ENCODE assay signal across 8 cellular contexts in genomic region chr1:179105393-179105792, GRCh38. TPM values are rescaled to one million over a fixed set of nuclear protein-coding genes. Genes with fewer than 3 reads are reported as not detected.
DNase-seq lines count a peak whose midpoint lies in the region; ATAC-seq, FAIRE-seq and TF ChIP-seq lines count a peak whose summit lies in the region.

No MANE protein-coding gene starts in this region.

- H3K36me3 Mint-ChIP-seq in H9 (ENCODE audit: insufficient read depth in 1 of 3, low read depth in 3 of 3), result peaks cover 14 to 42% (median 31%) of the 10 kb centered on the region in 3 experiments; a peak in 6 of 7 replicates
- peaks cover 30% of the 10 kb centered on the region for H3K36me3 Mint-ChIP-seq in astrocyte (ENCODE audit: low read depth, unreplicated experiment)

- no peaks in the 10 kb centered on the region for H3K23me2 ChIP-seq in H9 (ENCODE audit: insufficient read length, low read depth, low read length, poor library complexity, severe bottlenecking)

- WGBS in H9 (ENCODE audit: extremely low coverage, insufficient read length, low lambda C conversion rate), result no CpG with 5 or more reads among the region's 7 CpGs

- H3K9me3 ChIP-seq in BE2C (no peaks in the 10 kb centered on the region), H9 (ENCODE audit: control insufficient read depth, low read depth, low read length) (no peaks in the 10 kb centered on the region), astrocyte (ENCODE audit: insufficient read depth, low read depth, low read length) (no peaks in the 10 kb centered on the region), gastrocnemius medialis (no peaks in the 10 kb centered on the region)

- no peak overlapping the region for H3K14ac ChIP-seq in H9 (ENCODE audit: insufficient read depth, low read length)

- peak overlapping the region in 1 of 3 experiments; percentile 80; a peak in 2 of 7 replicates for H3K27ac Mint-ChIP-seq in H9
- no peak overlapping the region for H3K27ac Mint-ChIP-seq in astrocyte (ENCODE audit: unreplicated experiment)

- H3K4me3 ChIP-seq in BE2C (ENCODE audit: low read depth, low read length) (no peak overlapping the region), astrocyte (ENCODE audit: insufficient read depth, low read depth, low read length) (no peak overlapping the region), gastrocnemius medialis (no peak overlapping the region)

- in situ Hi-C loops in gastrocnemius medialis (cut with MboI; ENCODE audit: low sequenced_read_pairs in 4 of 4), result no loop called here

- H2BK5ac ChIP-seq in H9 (ENCODE audit: insufficient read length, low read length), result no peak overlapping the region

- H4K91ac ChIP-seq in H9 (ENCODE audit: insufficient read length, low read depth, low read length), result no peak overlapping the region

- no peak overlapping the region for H4K8ac ChIP-seq in H9 (replicated peaks; ENCODE audit: insufficient read length, low read depth, low read length)

- H3K4me1 Mint-ChIP-seq in H9 (peaks cover 12 to 16% of the 10 kb centered on the region in 2 experiments), astrocyte (ENCODE audit: low read depth, unreplicated experiment) (peaks cover 6% of the 10 kb centered on the region)

- H3K27me3 Mint-ChIP-seq in H9 (ENCODE audit: low read depth) (no peaks in the 10 kb centered on the region; the same call in 1 of the 2 replicates), astrocyte (ENCODE audit: low read depth, unreplicated experiment) (no peaks in the 10 kb centered on the region)

- H3T11ph ChIP-seq in H9 (ENCODE audit: low read length), result no peak overlapping the region

- H3K4ac ChIP-seq in H9 (ENCODE audit: low read depth, low read length), result no peak overlapping the region

- H2BK12ac ChIP-seq in H9 (ENCODE audit: insufficient read length, low read depth, low read length), result no peak overlapping the region

- no peak overlapping the region for H3K9ac ChIP-seq in H9 (ENCODE audit: extremely low read depth, insufficient read length, low read length)
- no peak overlapping the region for H3K9ac ChIP-seq in astrocyte (ENCODE audit: low read length)

- H4K5ac ChIP-seq in H9 (ENCODE audit: insufficient read length, low read depth, low read length), result no peak overlapping the region

- H2BK20ac ChIP-seq in H9 (ENCODE audit: low read depth, low read length, poor library complexity, severe bottlenecking), result no peak overlapping the region

- H4K20me1 ChIP-seq in H9 (ENCODE audit: control insufficient read depth, insufficient read depth, insufficient read length), result no peaks in the 10 kb centered on the region
- H4K20me1 ChIP-seq in astrocyte (ENCODE audit: insufficient read depth, low read length), result peaks cover 78% of the 10 kb centered on the region

- peak; percentile 52 for TF ChIP-seq CTCF in BE2C (IDR thresholded peaks at IDR 0.05; ENCODE audit: low read depth, low read length)
- TF ChIP-seq CTCF in H9 (conservative IDR thresholded peaks at IDR 0.05), result peak; percentile 79
- TF ChIP-seq CTCF in astrocyte (IDR thresholded peaks at IDR 0.05; ENCODE audit: insufficient read depth, low read depth, low read length), result peak; percentile 37
- TF ChIP-seq CTCF in gastrocnemius medialis (IDR thresholded peaks at IDR 0.05 in 4 of 5, conservative IDR thresholded peaks at IDR 0.05 in 1 of 5), result no peak

- DNase-seq in BE2C, result no peak
- peak; percentile 81 for DNase-seq in H9
- no peak for DNase-seq in astrocyte (ENCODE audit: low read depth)
- DNase-seq in left lobe of liver (ENCODE audit: low spot score), result no peak
- DNase-seq in stimulated activated CD4-positive, alpha-beta T cell treated with anti-CD3 and anti-CD28 coated beads, Interleukin-15, amount 100 ng/mL, for 24 hours, result no peak
- DNase-seq in activated T-cell treated with anti-CD3 and anti-CD28 coated beads, Interleukin-2, amount 50 U/mL, for 1 hour, result no peak
- DNase-seq in ecto neural progenitor cell (ENCODE audit: low spot score), result no peak
- no peak for DNase-seq in gastrocnemius medialis

- H3K4me1 ChIP-seq in BE2C (0 out of 2 replicates have a peak, but pooled peaks cover 3% of the 10 kb centered on the region), H9 (ENCODE audit: insufficient read depth, low read length) (no peaks in the 10 kb centered on the region), astrocyte (ENCODE audit: insufficient read depth, low read length) (peaks cover 10% of the 10 kb centered on the region), gastrocnemius medialis (peaks cover 5 to 8% of the 10 kb centered on the region in 2 donors)

- H3K79me1 ChIP-seq in H9 (ENCODE audit: insufficient read depth, low read depth, low read length, poor library complexity, severe bottlenecking), result no peaks in the 10 kb centered on the region

- no peak overlapping the region for H3K18ac ChIP-seq in H9 (ENCODE audit: insufficient read length, low read depth, low read length)

- H2AFZ ChIP-seq in H9 (ENCODE audit: low read length) (no peak overlapping the region), astrocyte (ENCODE audit: low read depth, low read length) (no peak overlapping the region)

- no peak overlapping the region for H2BK120ac ChIP-seq in H9 (ENCODE audit: low read depth, low read length, poor library complexity, severe bottlenecking)

- H3K4me3 Mint-ChIP-seq in H9 (no peak overlapping the region), astrocyte (ENCODE audit: unreplicated experiment) (no peak overlapping the region)

- no peak overlapping the region for H3K23ac ChIP-seq in H9 (ENCODE audit: insufficient read length, low read depth, low read length)

- no peak overlapping the region for H3K27ac ChIP-seq in H9 (ENCODE audit: insufficient read length, low read depth, low read length)
- H3K27ac ChIP-seq in astrocyte (ENCODE audit: low read depth, low read length), result no peak overlapping the region
- no peak overlapping the region for H3K27ac ChIP-seq in gastrocnemius medialis

- no peak overlapping the region for H2BK15ac ChIP-seq in H9 (ENCODE audit: low read depth, low read length)

- no peak overlapping the region for H2AK5ac ChIP-seq in H9 (ENCODE audit: insufficient read length, low read length)

- intact Hi-C loops in gastrocnemius medialis (cut with DNase I; ENCODE audit: low total_unique reads), result no loop called here

- ATAC-seq in left lobe of liver (peak; percentile 31), gastrocnemius medialis (no peak)

- H3K27me3 ChIP-seq in BE2C (no peaks in the 10 kb centered on the region), H9 (ENCODE audit: insufficient read depth, low read length) (no peaks in the 10 kb centered on the region), astrocyte (ENCODE audit: insufficient read depth, low read length) (no peaks in the 10 kb centered on the region), gastrocnemius medialis (no peaks in the 10 kb centered on the region)

- H3K4me2 ChIP-seq in H9 (ENCODE audit: insufficient read depth, insufficient read length, low read length) (no peak overlapping the region), astrocyte (ENCODE audit: low read length) (no peak overlapping the region)

- H3K9me3 Mint-ChIP-seq in H9 (no peaks in the 10 kb centered on the region), astrocyte (ENCODE audit: unreplicated experiment) (no peaks in the 10 kb centered on the region)

- no peaks in the 10 kb centered on the region for H3K79me2 ChIP-seq in H9 (ENCODE audit: insufficient read depth, low read length)
- H3K79me2 ChIP-seq in astrocyte (ENCODE audit: insufficient read depth, low read length), result peaks cover 78% of the 10 kb centered on the region

- no peak overlapping the region for H3K56ac ChIP-seq in H9 (ENCODE audit: insufficient read length, low read depth, low read length)

- no peak for TF ChIP-seq POLR2A in gastrocnemius medialis (IDR thresholded peaks at IDR 0.05)

- H3K36me3 ChIP-seq in BE2C (peaks cover 30% of the 10 kb centered on the region), astrocyte (ENCODE audit: insufficient read depth, low read length) (peaks cover 69% of the 10 kb centered on the region), gastrocnemius medialis (peaks cover 0 to 27% of the 10 kb centered on the region in 2 donors)

- no peak for FAIRE-seq in astrocyte (lab: Jason Lieb, UNC)

RNA-seq across cellular contexts. Expression of gene TOR3A, which starts 23.5 kb away (rescaled TPM):
- polyA plus RNA-seq in BE2C (2012; ENCODE audit: insufficient read depth, insufficient read length, low read depth), result 41.9 TPM
- 25.6 and 27.3 TPM in 2 replicates for total RNA-seq in H9 (2021)
- 14.5 and 16.8 TPM in 2 replicates for total RNA-seq in astrocyte
- 13.8 TPM for total RNA-seq in left lobe of liver
- 10 to 100 TPM; 19.2 to 78.6 (median 29.0) TPM for total RNA-seq in gastrocnemius medialis

Comparison
In these comparisons a context has a peak if more than half of its experiments do, and no peak if none do; other contexts are left out.
1. CTCF ChIP-seq: peak in BE2C (single experiment), H9 (single experiment) and astrocyte (single experiment); none in gastrocnemius medialis (0 of 5).